1 cellular context compared by ENCODE assay signal in genomic region chr21:33642027-33642895, GRCh38.
TF ChIP-seq lines count a peak whose summit lies in the region.

TSS of gene ITSN1 (plus strand) at chr21:33642501. CDS start at chr21:33718829, 76,328 bp downstream.

TF ChIP-seq in HepG2, 621 proteins besides CTCF, POLR2A, EP300 and RAD21 (continued from another document and continues in another):
- TF ChIP-seq ZHX2 (IDR thresholded peaks at IDR 0.05; ENCODE audit: low read depth): no peak
- no peak for TF ChIP-seq ZHX2 (CRISPR knock-in tag; IDR thresholded peaks at IDR 0.05; ENCODE audit: borderline replicate concordance)
- no peak for TF ChIP-seq SSRP1 (CRISPR knock-in tag; IDR thresholded peaks at IDR 0.05)
- TF ChIP-seq GLMP (CRISPR knock-in tag; IDR thresholded peaks at IDR 0.05; ENCODE audit: borderline replicate concordance): no peak
- TF ChIP-seq ZNF687 (CRISPR knock-in tag; IDR thresholded peaks at IDR 0.05): peak; percentile 54
- no peak for TF ChIP-seq ZBTB44 (CRISPR knock-in tag; IDR thresholded peaks at IDR 0.05)
- no peak for TF ChIP-seq ETV6 (CRISPR knock-in tag; conservative IDR thresholded peaks at IDR 0.05)
- TF ChIP-seq ZBTB46 (CRISPR knock-in tag; IDR thresholded peaks at IDR 0.05; ENCODE audit: borderline replicate concordance): no peak
- TF ChIP-seq ATF3 (CRISPR knock-in tag; IDR thresholded peaks at IDR 0.05): no peak
- TF ChIP-seq HOMEZ (CRISPR knock-in tag; IDR thresholded peaks at IDR 0.05; ENCODE audit: low read depth): no peak
- TF ChIP-seq RXRB (CRISPR knock-in tag; IDR thresholded peaks at IDR 0.05; ENCODE audit: borderline replicate concordance): no peak
- no peak for TF ChIP-seq MLXIP (CRISPR knock-in tag; IDR thresholded peaks at IDR 0.05; ENCODE audit: borderline replicate concordance)
- TF ChIP-seq DNMT1 (CRISPR knock-in tag; IDR thresholded peaks at IDR 0.05): no peak
- TF ChIP-seq SNAPC5 (CRISPR knock-in tag; IDR thresholded peaks at IDR 0.05; ENCODE audit: borderline replicate concordance): peak; percentile 94; the same call in 1 of the 2 replicates
- peak; percentile 74 for TF ChIP-seq SPEN (CRISPR knock-in tag; IDR thresholded peaks at IDR 0.05; ENCODE audit: low read depth)
- no peak; the same call in 1 of the 2 replicates for TF ChIP-seq ZNF792 (CRISPR knock-in tag; IDR thresholded peaks at IDR 0.05)
- no peak for TF ChIP-seq HIC2 (CRISPR knock-in tag; IDR thresholded peaks at IDR 0.05; ENCODE audit: low read depth)
- TF ChIP-seq FOXM1 (CRISPR knock-in tag; IDR thresholded peaks at IDR 0.05): no peak
- no peak for TF ChIP-seq ZZZ3 (CRISPR knock-in tag; IDR thresholded peaks at IDR 0.05; ENCODE audit: borderline replicate concordance)
- TF ChIP-seq DBP (CRISPR knock-in tag; IDR thresholded peaks at IDR 0.05; ENCODE audit: not compliant biosample characterization): no peak
- no peak for TF ChIP-seq ZNF75D (CRISPR knock-in tag; IDR thresholded peaks at IDR 0.05; ENCODE audit: borderline replicate concordance)
- no peak; the same call in 1 of the 2 replicates for TF ChIP-seq NCOA2 (CRISPR knock-in tag; IDR thresholded peaks at IDR 0.05)
- TF ChIP-seq FOXK1 (CRISPR knock-in tag; IDR thresholded peaks at IDR 0.05; ENCODE audit: borderline replicate concordance, low read depth): no peak
- TF ChIP-seq KLF15 (CRISPR knock-in tag; IDR thresholded peaks at IDR 0.05; ENCODE audit: borderline replicate concordance): no peak
- no peak for TF ChIP-seq ADNP (CRISPR knock-in tag; IDR thresholded peaks at IDR 0.05)
- TF ChIP-seq MXI1 (IDR thresholded peaks at IDR 0.05; ENCODE audit: borderline replicate concordance, low read depth, low read length): no peak; the same call in 2 of the 3 replicates
- no peak for TF ChIP-seq SMAD9 (CRISPR knock-in tag; IDR thresholded peaks at IDR 0.05)
- no peak for TF ChIP-seq RORA (CRISPR knock-in tag; IDR thresholded peaks at IDR 0.05)
- TF ChIP-seq HMG20B (CRISPR knock-in tag; conservative IDR thresholded peaks at IDR 0.05): 0 out of 2 replicates have a peak, but pooled peaks have one; percentile 31
- no peak for TF ChIP-seq FOSL1 (CRISPR knock-in tag; IDR thresholded peaks at IDR 0.05; ENCODE audit: borderline replicate concordance)
